Comparison of ENCODE assay signal across 20 cellular contexts in the genomic region with DNA sequence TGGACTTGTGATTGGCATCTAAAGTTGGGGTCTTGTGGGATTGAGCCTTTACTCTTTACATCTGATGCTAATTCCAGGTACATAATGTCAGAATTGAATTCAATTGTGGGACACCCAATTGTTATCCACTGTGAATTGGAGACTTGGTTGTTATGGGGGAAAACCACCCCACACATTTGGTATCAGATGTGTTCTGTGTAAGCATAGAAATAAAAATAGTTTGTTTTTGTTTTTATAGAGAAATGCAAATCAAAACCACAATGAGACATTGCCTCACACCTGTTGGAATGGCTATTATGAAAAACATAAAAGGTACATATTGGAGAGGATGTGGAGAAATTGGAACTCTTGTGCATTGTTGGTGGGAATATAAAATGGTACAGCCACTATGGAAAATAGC. TPM values are rescaled to one million over a fixed set of nuclear protein-coding genes. Genes with fewer than 3 reads are reported as not detected.
A peak's percentile ranks its signal among the peaks of the same experiment; 100 is the strongest.
DNase-seq lines count a peak whose midpoint lies in the region; ATAC-seq lines count a peak whose summit lies in the region.
"Had no signal": no experiment of that assay in that cellular context is flagged by ENCODE, and none has a peak within 500 bp of the region (broad histone marks: within the 10 kb centered on the region; RNA-seq: fewer than 3 reads in every experiment).

No MANE protein-coding gene starts in this region.

- ATAC-seq in GM19025 (IDR thresholded peaks at IDR 0.05; ENCODE audit: low read depth, unreplicated experiment) (peak; percentile 45), HG02852 (IDR thresholded peaks at IDR 0.05; ENCODE audit: unreplicated experiment) (peak; percentile 60), HG03432 (IDR thresholded peaks at IDR 0.05; ENCODE audit: unreplicated experiment) (peak; percentile 46), HG03571 (IDR thresholded peaks at IDR 0.05; ENCODE audit: unreplicated experiment) (no peak)

- no peak overlapping the region for H3K27ac ChIP-seq in caudate nucleus (ENCODE audit: low read depth, low read length)

- no peak for DNase-seq in anterior cingulate cortex (lab: John Stamatoyannopoulos, UW)
- DNase-seq in caudate nucleus (lab: John Stamatoyannopoulos, UW) = no peak
- no peak for DNase-seq in dermis blood vessel endothelial cell
- DNase-seq: ACHN, AML-193, Caco-2, GOT3, Karpas-422, MM.1S, NCI-H187, NCI-H226, NCI-H526, SHP77 treated with DMSO at 0.1 percent for 48 hours, T-helper 1 cell, T1000 had no signal

RNA-seq across cellular contexts. Expression of a gene that starts 58.5 kb away (rescaled TPM):
- 0.68 TPM in 1 of 2 replicates, not detected in the other for total RNA-seq in dermis blood vessel endothelial cell
- total RNA-seq: Caco-2, RPMI7951 had no signal
